In genomic region chr17:82297804-82298537, GRCh38 we compare ENCODE assay signal across 7 cellular contexts. TPM values are rescaled to one million over a fixed set of nuclear protein-coding genes. Genes with fewer than 3 reads are reported as not detected.
DNase-seq lines count a peak whose midpoint lies in the region; ATAC-seq, FAIRE-seq and TF ChIP-seq lines count a peak whose summit lies in the region.

No MANE protein-coding gene starts in this region.

- H3K9ac ChIP-seq in PC-3 (ENCODE audit: low read length): peak overlapping the region; percentile 94

- BruUV-seq in PC-3 (replicated peaks; lab: Mats Ljungman, UMichigan): no TSS peak

- no peaks in the 10 kb centered on the region for H3K79me2 ChIP-seq in PC-3 (ENCODE audit: low read length)

- 1 to 3% methylated on average over 35 to 36 of the region's 36 CpGs for WGBS in esophagus, 2 donors

- CTCF ChIA-PET in PC-3 (lab: Charles Lee): interaction anchor here (0.6 to 0.9 kb wide), 5 partner anchors 30 to 230 kb away, joined by 3 read pairs; no protein-coding TSS in a partner anchor
- CTCF ChIA-PET in naive thymus-derived CD4-positive, alpha-beta T cell (lab: Charles Lee): interaction anchor here (0.7 to 6.9 kb wide), 6 partner anchors 18 to 172 kb away, joined by 3 to 61 read pairs (median 18); partner anchors contain the start of gene CD7

- peak overlapping the region; percentile 69 for H3K4me3 ChIP-seq in PC-3 (ENCODE audit: low read length)
- H3K4me3 ChIP-seq in esophagus (ENCODE audit: low read depth in 1 of 2, low read length in 2 of 2): peak overlapping the region; percentile 31 to 43
- peak overlapping the region; percentile 57 for H3K4me3 ChIP-seq in naive thymus-derived CD4-positive, alpha-beta T cell (ENCODE audit: low read length)

- H3K9me3 Mint-ChIP-seq in naive thymus-derived CD4-positive, alpha-beta T cell: peaks cover 0 to 4% (median 0%) of the 10 kb centered on the region in 11 donors

- peak overlapping the region; percentile 100 for H3K27ac Mint-ChIP-seq in naive thymus-derived CD4-positive, alpha-beta T cell

- H3K36me3 ChIP-seq in PC-3 (ENCODE audit: low read depth, low read length) (no peaks in the 10 kb centered on the region), esophagus (ENCODE audit: control insufficient read depth in 2 of 2, insufficient read depth in 2 of 2, low read length in 1 of 2) (no peaks in the 10 kb centered on the region)
- no peaks in the 10 kb centered on the region for H3K36me3 ChIP-seq in naive thymus-derived CD4-positive, alpha-beta T cell (ENCODE audit: control insufficient read depth in 2 of 3, insufficient read depth in 3 of 3, low read length in 3 of 3)

- POLR2A ChIA-PET in PC-3 (lab: Charles Lee; ENCODE audit: unreplicated experiment): interaction anchor here (0.5 to 0.9 kb wide), 4 partner anchors 9 to 56 kb away, joined by 3 to 5 read pairs (median 3); no protein-coding TSS in a partner anchor
- POLR2A ChIA-PET in naive thymus-derived CD4-positive, alpha-beta T cell (lab: Charles Lee): interaction anchor here (0.8 to 12.4 kb wide), 29 partner anchors 7 to 330 kb away, joined by 3 to 237 read pairs (median 7); partner anchors contain the start of genes CCDC57, CD7, CSNK1D and HEXD

- intact Hi-C loops in PC-3 (cut with micrococcal nuclease): loop anchor here (2.0 to 5.0 kb wide), 2 partner anchors 34 to 51 kb away; partner anchors contain the start of gene SECTM1
- intact Hi-C loops in naive thymus-derived CD4-positive, alpha-beta T cell (cut with micrococcal nuclease): loop anchor here (1.0 to 10.0 kb wide), 13 partner anchors 19 to 433 kb away; partner anchors contain the start of genes CSNK1D (in 2 of the 2), CD7 (in 1 of the 2), CENPX (in 1 of the 2) and DCXR (in 1 of the 2)

- ATAC-seq in HG03095 (IDR thresholded peaks at IDR 0.05; ENCODE audit: unreplicated experiment) (peak; percentile 44), PC-3 (peak; percentile 60)
- ATAC-seq in naive thymus-derived CD4-positive, alpha-beta T cell: peak; percentile 86

- H3K4me2 ChIP-seq in PC-3 (ENCODE audit: low read length): peak overlapping the region; percentile 95

- peak; percentile 93 for FAIRE-seq in GM18507 (lab: Jason Lieb, UNC)

- DNase-seq in GM18507 (ENCODE audit: extremely low spot score, insufficient read length, low read depth): peak; percentile 76
- peak; percentile 97 for DNase-seq in PC-3
- DNase-seq in activated T-cell treated with anti-CD3 and anti-CD28 coated beads, Interleukin-2, amount 50 U/mL, for 1 hour: peak; percentile 91
- peak; percentile 68 to 99 (median 96) for DNase-seq in naive thymus-derived CD4-positive, alpha-beta T cell
- DNase-seq in stimulated activated naive CD4-positive, alpha-beta T cell treated with Interleukin-2 at 50 U/mL for 16 hours (lab: John Stamatoyannopoulos, UW): peak; percentile 94

- H3K36me3 Mint-ChIP-seq in naive thymus-derived CD4-positive, alpha-beta T cell: peaks cover 0 to 1% (median 0%) of the 10 kb centered on the region in 5 donors

- H2AFZ ChIP-seq in PC-3 (ENCODE audit: low read length): no peak overlapping the region

- H3K27ac ChIP-seq in PC-3 (ENCODE audit: low read length) (peak overlapping the region; percentile 99), esophagus (ENCODE audit: low read depth in 2 of 2, low read length in 1 of 2) (peak overlapping the region; percentile 96 to 98)
- H3K27ac ChIP-seq in naive thymus-derived CD4-positive, alpha-beta T cell (ENCODE audit: low read depth, low read length): peak overlapping the region; percentile 98

- H3K4me1 ChIP-seq in PC-3 (ENCODE audit: insufficient read depth, low read length) (peaks cover 54% of the 10 kb centered on the region), esophagus (ENCODE audit: control insufficient read depth in 2 of 2, insufficient read depth in 2 of 2, low read length in 1 of 2) (peaks cover 5 to 33% of the 10 kb centered on the region in 2 donors)
- peaks cover 61 to 65% of the 10 kb centered on the region in 2 donors for H3K4me1 ChIP-seq in naive thymus-derived CD4-positive, alpha-beta T cell (ENCODE audit: control insufficient read depth in 2 of 2, insufficient read depth in 2 of 2, low read length in 2 of 2)

- no peaks in the 10 kb centered on the region for H3K9me3 ChIP-seq in PC-3 (ENCODE audit: low read length)
- H3K9me3 ChIP-seq in esophagus (ENCODE audit: control insufficient read depth in 2 of 2, insufficient read depth in 1 of 2, low read depth in 1 of 2, low read length in 1 of 2): no peaks in the 10 kb centered on the region
- H3K9me3 ChIP-seq in naive thymus-derived CD4-positive, alpha-beta T cell (ENCODE audit: control insufficient read depth in 2 of 3, low read length in 3 of 3): no peaks in the 10 kb centered on the region

- H3K27me3 ChIP-seq in PC-3 (ENCODE audit: low read length) (no peaks in the 10 kb centered on the region), esophagus (ENCODE audit: control insufficient read depth in 1 of 2, insufficient read depth in 2 of 2, low read length in 2 of 2) (no peaks in the 10 kb centered on the region)
- no peaks in the 10 kb centered on the region for H3K27me3 ChIP-seq in naive thymus-derived CD4-positive, alpha-beta T cell (ENCODE audit: control insufficient read depth in 2 of 2, insufficient read depth in 2 of 2, low read length in 2 of 2)

- H3F3A ChIP-seq in PC-3 (ENCODE audit: low read length, unreplicated experiment): peaks cover 5% of the 10 kb centered on the region

- no peaks in the 10 kb centered on the region for H3K9me2 ChIP-seq in PC-3 (replicated peaks; ENCODE audit: low read length)

- peaks cover 23 to 89% (median 76%) of the 10 kb centered on the region in 7 donors for H3K4me1 Mint-ChIP-seq in naive thymus-derived CD4-positive, alpha-beta T cell

- H4K20me1 ChIP-seq in PC-3 (ENCODE audit: low read length): no peaks in the 10 kb centered on the region

- peaks cover 0 to 3% (median 0%) of the 10 kb centered on the region in 5 donors for H3K27me3 Mint-ChIP-seq in naive thymus-derived CD4-positive, alpha-beta T cell

- TF ChIP-seq CTCF in PC-3 (conservative IDR thresholded peaks at IDR 0.05; ENCODE audit: low read depth, low read length): 0 out of 2 replicates have a peak, but pooled peaks have one; percentile 12

- peak overlapping the region; percentile 92 to 99 (median 98) for H3K4me3 Mint-ChIP-seq in naive thymus-derived CD4-positive, alpha-beta T cell

RNA-seq across cellular contexts. Expression of gene CD7, which starts 19.4 kb away (rescaled TPM):
- 0.15 and 0.98 TPM in 2 replicates for total RNA-seq in PC-3 (2014; rRNA removed)
- 1 to 10 TPM; 2.6 to 3.1 TPM for polyA plus RNA-seq in esophagus
- total RNA-seq in naive thymus-derived CD4-positive, alpha-beta T cell: 100 to 1,000 TPM in 3 of 5 experiments, 10 to 100 TPM in 2; 61.9 to 390 (median 165) TPM
- 100 to 1,000 TPM; 169 to 183 TPM for polyA plus RNA-seq in naive thymus-derived CD4-positive, alpha-beta T cell

RNA-seq across cellular contexts. Expression of gene CSNK1D, which starts 24.5 kb away (rescaled TPM):
- total RNA-seq in PC-3 (2014; rRNA removed): 58.6 and 73.5 TPM in 2 replicates
- polyA plus RNA-seq in esophagus: 10 to 100 TPM; 63.7 to 79.6 TPM
- total RNA-seq in naive thymus-derived CD4-positive, alpha-beta T cell: 100 to 1,000 TPM; 144 to 249 (median 176) TPM
- polyA plus RNA-seq in naive thymus-derived CD4-positive, alpha-beta T cell: 10 to 100 TPM; 46.1 to 81.3 TPM

RNA-seq across cellular contexts. Expression of gene SECTM1, which starts 35.6 kb away (rescaled TPM):
- total RNA-seq in PC-3 (2014; rRNA removed): 56.0 and 61.7 TPM in 2 replicates
- 10 to 100 TPM in 1 of 2 donors, 1 to 10 TPM in 1; 2.2 to 10.8 TPM for polyA plus RNA-seq in esophagus
- total RNA-seq in naive thymus-derived CD4-positive, alpha-beta T cell: 10 to 100 TPM in 2 of 5 experiments, 1 to 10 TPM in 3; 2.3 to 32.4 (median 5.1) TPM
- 1 to 10 TPM; 1.5 to 3.2 TPM for polyA plus RNA-seq in naive thymus-derived CD4-positive, alpha-beta T cell

Comparison
In these comparisons a context has a peak if more than half of its experiments do, and no peak if none do; other contexts are left out.
1. Peak in every context shown above with its lines: DNase-seq, ATAC-seq, H3K4me3 ChIP-seq and H3K27ac ChIP-seq.
2. RNA of gene CD7, which starts 19.4 kb away (total RNA-seq): 61.9 to 390 TPM in naive thymus-derived CD4-positive, alpha-beta T cell; 0.15 to 0.98 TPM in PC-3; every median in the first group is over 10 times any median in the second.